8 cellular contexts compared by ENCODE assay signal in the genomic region with DNA sequence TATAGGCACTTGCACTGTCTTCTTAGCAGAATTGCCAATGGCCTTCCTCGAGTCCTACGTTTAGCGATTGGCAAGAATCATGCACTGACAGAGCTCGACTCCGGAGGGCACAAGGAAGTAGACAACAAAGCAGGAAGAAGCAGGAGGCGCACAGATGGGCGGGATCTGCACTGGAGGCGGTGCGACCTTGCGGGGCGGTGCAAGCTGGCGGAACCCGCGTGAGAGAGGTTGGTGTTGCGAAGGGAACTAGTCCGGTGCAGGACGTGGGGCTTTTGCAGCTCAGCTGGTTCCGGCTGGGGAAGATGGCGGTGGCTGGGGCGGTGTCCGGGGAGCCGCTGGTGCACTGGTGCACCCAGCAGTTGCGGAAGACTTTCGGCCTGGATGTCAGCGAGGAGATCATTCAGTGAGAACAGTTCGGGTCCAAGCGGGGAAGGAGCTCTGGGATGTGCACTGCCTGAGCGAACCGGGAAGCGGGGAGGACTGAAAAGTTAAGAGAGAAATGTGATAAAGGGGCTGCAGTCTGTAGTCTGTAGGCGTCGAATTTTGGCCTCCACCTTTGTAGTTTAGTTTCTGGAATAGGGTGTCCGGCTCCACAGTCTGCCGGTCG.
DNase-seq lines count a peak whose midpoint lies in the region; ATAC-seq and TF ChIP-seq lines count a peak whose summit lies in the region.

Gene TRIP4 (plus strand): TSS at position 275 of the 607 bp plus-strand sequence. CDS start 28 bp downstream, at position 303.

- DNase-seq in NCI-H2029 (lab: John Stamatoyannopoulos, UW) = peak; percentile 78
- peak; percentile 90 for DNase-seq in T-helper 9 cell
- DNase-seq in astrocyte of the cerebellum (ENCODE audit: low read depth) = peak; percentile 93
- DNase-seq in hippocampal formation (lab: John Stamatoyannopoulos, UW) = peak; percentile 91 to 93
- DNase-seq in retina = peak; percentile 96
- DNase-seq in NCI-H1105 (lab: John Stamatoyannopoulos, UW) = no peak

- in situ Hi-C loops in astrocyte of the cerebellum (cut with HindIII; ENCODE audit: low sequenced_read_pairs) = no loop called here

- H3K4me3 ChIP-seq in astrocyte of the cerebellum (ENCODE audit: low read depth, low read length) = peak within 1 kb of the TSS; percentile 81

- ATAC-seq in GM18498 (IDR thresholded peaks at IDR 0.05; ENCODE audit: unreplicated experiment) (peak; percentile 97), HG02938 (IDR thresholded peaks at IDR 0.05; ENCODE audit: unreplicated experiment) (peak; percentile 95)

- TF ChIP-seq CTCF in astrocyte of the cerebellum (IDR thresholded peaks at IDR 0.05; ENCODE audit: low read depth, low read length, missing control alignments) = no peak
